Comparison of ENCODE assay signal across 19 cellular contexts in genomic region chr18:12397254-12397653, GRCh38.
"Had no signal": no experiment of that assay in that cellular context is flagged by ENCODE, and none has a peak within 500 bp of the region (broad histone marks: within the 10 kb centered on the region; RNA-seq: fewer than 3 reads in every experiment).

No MANE protein-coding gene starts in this region.

- H3K36me3 ChIP-seq: brain microvascular endothelial cell, cardiac muscle cell, SJSA1 had no signal

- H3K27me3 ChIP-seq: brain microvascular endothelial cell, cardiac muscle cell, SJSA1 had no signal

- H3K9me3 ChIP-seq: SJSA1 had no signal

- H3K27ac ChIP-seq: brain microvascular endothelial cell, cardiac muscle cell, SJSA1 had no signal

- DNase-seq: activated CD4-positive, alpha-beta T cell treated with anti-CD3 and anti-CD28 coated beads for 48 hours; activated CD4-positive, alpha-beta T cell treated with anti-CD3 and anti-CD28 coated beads, Interleukin-2, amount 50 U/mL, for 4 hours; activated CD4-positive, CD25-positive, alpha-beta regulatory T cell treated with anti-CD3 and anti-CD28 coated beads, Interleukin-2, amount 50 U/mL, for 72 hours; activated CD8-positive, alpha-beta memory T cell treated with anti-CD3 and anti-CD28 coated beads, Interleukin-2, amount 10 ng/mL, durations not matched to agents 7 days and 5 days; activated effector memory CD4-positive, alpha-beta T cell treated with anti-CD3 and anti-CD28 coated beads, Interleukin-2, amount 50 U/mL, for 16 hours; activated naive CD4-positive, alpha-beta T cell treated with Interleukin-2 at 50 U/mL for 16 hours; activated naive CD8-positive, alpha-beta T cell treated with anti-CD3 and anti-CD28 coated beads for 36 hours; activated T-cell treated with anti-CD3 and anti-CD28 coated beads, Interleukin-2, amount 50 U/mL, for 4 hours; brain microvascular endothelial cell; KG1; NCI-H2227 treated with DMSO at 0.1 percent for 48 hours; NCI-H446 treated with DMSO at 0.1 percent for 48 hours; NCI-H524 treated with DMSO at 0.1 percent for 48 hours; NK-92 treated with Interleukin-12 subunit alpha and Interleukin-12 subunit beta, amount 100 ng/mL, for 24 hours; OCI-M1 had no signal

- ATAC-seq: activated CD8-positive, alpha-beta memory T cell treated with anti-CD3 and anti-CD28 coated beads, Interleukin-2, amount 10 ng/mL, durations not matched to agents 7 days and 5 days; activated T-cell treated with anti-CD3 and anti-CD28 coated beads, Interleukin-2, amount 50 U/mL, for 4 hours; Panc1; Right ventricle myocardium inferior had no signal

- H3K4me3 ChIP-seq: cardiac muscle cell, SJSA1 had no signal
